ENCODE assay signal across 8 cellular contexts in genomic region chr7:30445770-30446169, GRCh38. TPM values are rescaled to one million over a fixed set of nuclear protein-coding genes. Genes with fewer than 3 reads are reported as not detected.
DNase-seq lines count a peak whose midpoint lies in the region; ATAC-seq and TF ChIP-seq lines count a peak whose summit lies in the region.
"Had no signal": no experiment of that assay in that cellular context is flagged by ENCODE, and none has a peak within 500 bp of the region (broad histone marks: within the 10 kb centered on the region; RNA-seq: fewer than 3 reads in every experiment).

No MANE protein-coding gene starts in this region.

- H3K4me1 Mint-ChIP-seq in activated CD8-positive, alpha-beta memory T cell treated with anti-CD3 and anti-CD28 coated beads, Interleukin-2, amount 10 ng/mL, durations not matched to agents 7 days and 5 days, result peaks cover 4% of the 10 kb centered on the region

- H3K36me3 Mint-ChIP-seq in activated CD8-positive, alpha-beta memory T cell treated with anti-CD3 and anti-CD28 coated beads, Interleukin-2, amount 10 ng/mL, durations not matched to agents 7 days and 5 days, result peaks cover 18% of the 10 kb centered on the region

- H3K4me3 ChIP-seq in fibroblast of the aortic adventitia (ENCODE audit: low read depth, low read length) (no peak overlapping the region), spleen (no peak overlapping the region)

- DNase-seq in NCI-H226 (peak; percentile 74), fibroblast of the aortic adventitia (ENCODE audit: low read depth) (peak; percentile 66), spleen (peak; percentile 95), amniotic stem cell (lab: John Stamatoyannopoulos, UW) (no peak)
- peak; percentile 86 for DNase-seq in activated CD8-positive, alpha-beta memory T cell treated with anti-CD3 and anti-CD28 coated beads, Interleukin-2, amount 10 ng/mL, durations not matched to agents 7 days and 5 days

- no peaks in the 10 kb centered on the region for H3K27me3 ChIP-seq in spleen (replicated peaks in 1 of 7)

- H3K36me3 ChIP-seq in spleen, result peaks cover 4 to 57% (median 30%) of the 10 kb centered on the region in 6 donors

- TF ChIP-seq CTCF in fibroblast of the aortic adventitia (IDR thresholded peaks at IDR 0.05; ENCODE audit: insufficient read depth, low read length), result peak; percentile 40
- TF ChIP-seq CTCF in spleen (IDR thresholded peaks at IDR 0.05 in 8 of 11, conservative IDR thresholded peaks at IDR 0.05 in 3 of 11), result peak; percentile 30 to 76 (median 68)

- H3K27me3 Mint-ChIP-seq in activated CD8-positive, alpha-beta memory T cell treated with anti-CD3 and anti-CD28 coated beads, Interleukin-2, amount 10 ng/mL, durations not matched to agents 7 days and 5 days, result no peaks in the 10 kb centered on the region

- peak overlapping the region; percentile 22 for H3K27ac Mint-ChIP-seq in activated CD8-positive, alpha-beta memory T cell treated with anti-CD3 and anti-CD28 coated beads, Interleukin-2, amount 10 ng/mL, durations not matched to agents 7 days and 5 days

- H3K9me3 ChIP-seq in spleen, result no peaks in the 10 kb centered on the region

- CTCF ChIA-PET in activated CD8-positive, alpha-beta memory T cell treated with anti-CD3 and anti-CD28 coated beads, Interleukin-2, amount 10 ng/mL, durations not matched to agents 7 days and 5 days (lab: Charles Lee), result interaction anchor here (0.7 to 1.8 kb wide), 3 partner anchors 20 to 169 kb away, joined by 3 to 13 read pairs (median 4); no protein-coding TSS in a partner anchor

- intact Hi-C loops in spleen (cut with DNase I; ENCODE audit: low total_unique reads), result loop anchor here (5.0 kb wide), 1 partner anchor 168 kb away; no protein-coding TSS in a partner anchor

- 20 to 44% (median 29%) methylated on average over 7 of the region's 7 CpGs for WGBS in spleen, 5 donors

- peaks cover 3 to 30% (median 20%) of the 10 kb centered on the region in 6 donors for H3K4me1 ChIP-seq in spleen

- H3K9me3 Mint-ChIP-seq in activated CD8-positive, alpha-beta memory T cell treated with anti-CD3 and anti-CD28 coated beads, Interleukin-2, amount 10 ng/mL, durations not matched to agents 7 days and 5 days (ENCODE audit: low read depth), result no peaks in the 10 kb centered on the region

- peak overlapping the region in 6 of 8 donors; percentile 27 to 70 (median 48) for H3K27ac ChIP-seq in spleen
- H3K27ac ChIP-seq: epithelial cell of prostate had no signal

- no peak overlapping the region for H3K4me3 Mint-ChIP-seq in activated CD8-positive, alpha-beta memory T cell treated with anti-CD3 and anti-CD28 coated beads, Interleukin-2, amount 10 ng/mL, durations not matched to agents 7 days and 5 days

- no peak for TF ChIP-seq POLR2A in spleen (IDR thresholded peaks at IDR 0.05)

- peak; percentile 99 for ATAC-seq in GM18867 (IDR thresholded peaks at IDR 0.05; ENCODE audit: unreplicated experiment)
- ATAC-seq in HG02943 (IDR thresholded peaks at IDR 0.05; ENCODE audit: low read depth, unreplicated experiment), result peak; percentile 99
- peak; percentile 97 for ATAC-seq in activated CD8-positive, alpha-beta memory T cell treated with anti-CD3 and anti-CD28 coated beads, Interleukin-2, amount 10 ng/mL, durations not matched to agents 7 days and 5 days

RNA-seq across cellular contexts. Expression of gene NOD1, which starts 32.8 kb away (rescaled TPM):
- total RNA-seq in activated CD8-positive, alpha-beta memory T cell treated with anti-CD3 and anti-CD28 coated beads, Interleukin-2, amount 10 ng/mL, durations not matched to agents 7 days and 5 days, result 10 to 100 TPM; 20.8 to 36.9 TPM
- 7.5 and 14.8 TPM in 2 replicates for total RNA-seq in fibroblast of the aortic adventitia (ENCODE audit: low replicate concordance)
- total RNA-seq in spleen, result 10 to 100 TPM; 27.8 to 40.8 (median 37.7) TPM
- polyA plus RNA-seq in spleen, result 10 to 100 TPM; 11.0 to 27.9 (median 21.9) TPM

RNA-seq across cellular contexts. Expression of gene GGCT, which starts 58.9 kb away (rescaled TPM):
- total RNA-seq in activated CD8-positive, alpha-beta memory T cell treated with anti-CD3 and anti-CD28 coated beads, Interleukin-2, amount 10 ng/mL, durations not matched to agents 7 days and 5 days, result 10 to 100 TPM; 46.1 to 58.8 TPM
- total RNA-seq in fibroblast of the aortic adventitia (ENCODE audit: low replicate concordance), result 27.3 and 47.8 TPM in 2 replicates
- total RNA-seq in spleen, result 10 to 100 TPM; 13.8 to 26.9 (median 18.1) TPM
- polyA plus RNA-seq in spleen, result 10 to 100 TPM; 37.6 to 53.0 (median 50.7) TPM
